ENCODE assay signal across 22 cellular contexts in genomic region chr7:3240826-3241430, GRCh38.
"Had no signal": no experiment of that assay in that cellular context is flagged by ENCODE, and none has a peak within 500 bp of the region (broad histone marks: within the 10 kb centered on the region; RNA-seq: fewer than 3 reads in every experiment).

No MANE protein-coding gene starts in this region.

- H2AFZ ChIP-seq: hepatocyte had no signal

- H3K27ac ChIP-seq: gastrocnemius medialis, hepatocyte, left ventricle myocardium inferior, right atrium auricular region, suprapubic skin, tibial artery had no signal

- H3K4me1 Mint-ChIP-seq: activated CD4-positive, alpha-beta T cell treated with anti-CD3 and anti-CD28 coated beads for 36 hours; activated CD8-positive, alpha-beta memory T cell treated with anti-CD3 and anti-CD28 coated beads, Interleukin-2, amount 10 ng/mL, durations not matched to agents 7 days and 5 days had no signal

- H3K9me3 ChIP-seq: gastrocnemius medialis, suprapubic skin had no signal

- H3K36me3 Mint-ChIP-seq: activated CD8-positive, alpha-beta memory T cell treated with anti-CD3 and anti-CD28 coated beads, Interleukin-2, amount 10 ng/mL, durations not matched to agents 7 days and 5 days had no signal

- FAIRE-seq: colon had no signal

- H3K4me3 ChIP-seq: gastrocnemius medialis, hepatocyte, left ventricle myocardium inferior, right atrium auricular region, smooth muscle cell, suprapubic skin, tibial artery had no signal

- H3K4me1 ChIP-seq: gastrocnemius medialis, left ventricle myocardium inferior, right atrium auricular region, suprapubic skin had no signal

- H3K36me3 ChIP-seq: gastrocnemius medialis, left ventricle myocardium inferior, right atrium auricular region, suprapubic skin, tibial artery had no signal

- H3K27ac Mint-ChIP-seq: activated CD4-positive, alpha-beta T cell treated with anti-CD3 and anti-CD28 coated beads for 36 hours; activated CD8-positive, alpha-beta memory T cell treated with anti-CD3 and anti-CD28 coated beads, Interleukin-2, amount 10 ng/mL, durations not matched to agents 7 days and 5 days; activated CD8-positive, alpha-beta T cell treated with anti-CD3 and anti-CD28 coated beads, Interleukin-2, amount 10 ng/mL, durations not matched to agents 7 days and 5 days; activated naive CD4-positive, alpha-beta T cell treated with anti-CD3 and anti-CD28 coated beads, Interleukin-2, amount 50 U/mL, for 72 hours; activated T-helper 2 cell treated with anti-CD3 and anti-CD28 coated beads, Interferon-gamma antibody, Interleukin-2, Interleukin-4, amounts not matched to agents 10 μg/mL and 5 μg/mL and 100 μg/mL, durations not matched to agents 14 hours and 24 hours and 36 hours; nephron progenitor cell had no signal

- H3K27me3 Mint-ChIP-seq: activated CD4-positive, alpha-beta T cell treated with anti-CD3 and anti-CD28 coated beads for 36 hours; activated CD8-positive, alpha-beta memory T cell treated with anti-CD3 and anti-CD28 coated beads, Interleukin-2, amount 10 ng/mL, durations not matched to agents 7 days and 5 days had no signal

- H3K27me3 ChIP-seq: gastrocnemius medialis, hepatocyte, right atrium auricular region, suprapubic skin, tibial artery had no signal

- H3K79me2 ChIP-seq: hepatocyte had no signal

- ATAC-seq: activated CD4-positive, alpha-beta T cell treated with anti-CD3 and anti-CD28 coated beads for 36 hours; activated CD8-positive, alpha-beta memory T cell treated with anti-CD3 and anti-CD28 coated beads, Interleukin-2, amount 10 ng/mL, durations not matched to agents 7 days and 5 days; activated CD8-positive, alpha-beta T cell treated with anti-CD3 and anti-CD28 coated beads, Interleukin-2, amount 10 ng/mL, durations not matched to agents 7 days and 5 days; activated naive CD4-positive, alpha-beta T cell treated with anti-CD3 and anti-CD28 coated beads, Interleukin-2, amount 50 U/mL, for 72 hours; gastrocnemius medialis had no signal

- H3K4me2 ChIP-seq: hepatocyte, smooth muscle cell had no signal

- H3K4me3 Mint-ChIP-seq: activated CD4-positive, alpha-beta T cell treated with anti-CD3 and anti-CD28 coated beads for 36 hours; activated CD8-positive, alpha-beta memory T cell treated with anti-CD3 and anti-CD28 coated beads, Interleukin-2, amount 10 ng/mL, durations not matched to agents 7 days and 5 days; activated CD8-positive, alpha-beta T cell treated with anti-CD3 and anti-CD28 coated beads, Interleukin-2, amount 10 ng/mL, durations not matched to agents 7 days and 5 days; nephron progenitor cell had no signal

- DNase-seq: activated CD4-positive, alpha-beta T cell treated with anti-CD3 and anti-CD28 coated beads for 36 hours; activated CD4-positive, CD25-positive, alpha-beta regulatory T cell; activated CD8-positive, alpha-beta memory T cell treated with anti-CD3 and anti-CD28 coated beads, Interleukin-2, amount 10 ng/mL, durations not matched to agents 7 days and 5 days; activated CD8-positive, alpha-beta T cell treated with anti-CD3 and anti-CD28 coated beads, Interleukin-2, amount 10 ng/mL, durations not matched to agents 7 days and 5 days; activated T-cell treated with anti-CD3 and anti-CD28 coated beads, Interleukin-2, amount 50 U/mL, for 48 hours; anterior cingulate cortex; dermis blood vessel endothelial cell; effector CD4-positive, alpha-beta T cell; gastrocnemius medialis; islet precursor cell; left ventricle myocardium inferior; nephron progenitor cell; occipital lobe; stimulated activated naive CD4-positive, alpha-beta T cell; tibial artery had no signal
